ENCODE assay signal across 8 cellular contexts in the genomic region with DNA sequence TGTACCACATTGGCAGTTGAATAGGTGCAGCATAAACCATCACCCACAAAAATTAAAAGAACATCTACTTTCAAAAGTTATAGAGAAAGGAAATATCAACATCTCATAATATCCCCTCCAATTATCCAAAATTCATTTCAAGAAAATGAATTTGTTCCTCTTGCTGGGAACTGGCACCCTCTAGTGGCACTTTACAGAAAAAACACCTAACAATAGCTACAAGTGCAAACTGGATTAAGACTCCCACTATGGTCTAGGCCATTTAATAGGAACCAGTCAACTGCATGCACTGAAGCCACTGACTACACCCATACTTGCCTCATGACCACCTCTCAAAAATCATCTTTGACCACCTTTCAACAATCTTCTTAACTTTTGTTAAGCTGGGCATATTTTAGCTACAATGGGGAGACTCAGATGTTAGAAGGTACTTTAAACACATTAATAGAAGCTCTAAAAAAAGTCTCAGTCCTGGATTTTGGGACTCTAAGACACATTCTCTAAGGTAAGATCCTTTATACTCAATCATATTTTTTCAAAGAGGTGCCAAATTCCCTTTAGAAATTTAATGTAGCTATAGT. TPM values are rescaled to one million over a fixed set of nuclear protein-coding genes. Genes with fewer than 3 reads are reported as not detected.
DNase-seq lines count a peak whose midpoint lies in the region; ATAC-seq and TF ChIP-seq lines count a peak whose summit lies in the region.

No MANE protein-coding gene starts in this region.

- peaks cover 0 to 4% (median 0%) of the 10 kb centered on the region in 4 donors for H3K4me1 ChIP-seq in Peyer's patch
- H3K4me1 ChIP-seq in right lobe of liver, result no peaks in the 10 kb centered on the region

- H3K9me3 ChIP-seq in Peyer's patch, result no peaks in the 10 kb centered on the region
- H3K9me3 ChIP-seq in right lobe of liver, result no peaks in the 10 kb centered on the region

- peak; percentile 52 to 82 (median 74) for TF ChIP-seq CTCF in Peyer's patch (IDR thresholded peaks at IDR 0.05)
- TF ChIP-seq CTCF in chondrocyte (IDR thresholded peaks at IDR 0.05), result peak; percentile 98
- TF ChIP-seq CTCF in right lobe of liver (IDR thresholded peaks at IDR 0.05), result peak; percentile 61 to 84 (median 80)

- H3K4me3 ChIP-seq in Peyer's patch (no peak overlapping the region), right lobe of liver (no peak overlapping the region)

- intact Hi-C loops in right lobe of liver (cut with DNase I), result no loop called here

- H3K27me3 Mint-ChIP-seq in activated T-cell treated with anti-CD3 and anti-CD28 coated beads, Interleukin-2, amount 50 U/mL, for 72 hours (ENCODE audit: low read depth), result no peaks in the 10 kb centered on the region
- no peaks in the 10 kb centered on the region for H3K27me3 Mint-ChIP-seq in chondrocyte (ENCODE audit: low read depth)

- H3K4me3 Mint-ChIP-seq in activated T-cell treated with anti-CD3 and anti-CD28 coated beads, Interleukin-2, amount 50 U/mL, for 72 hours, result no peak overlapping the region
- no peak overlapping the region for H3K4me3 Mint-ChIP-seq in chondrocyte (ENCODE audit: unreplicated experiment)

- H3K36me3 Mint-ChIP-seq in activated T-cell treated with anti-CD3 and anti-CD28 coated beads, Interleukin-2, amount 50 U/mL, for 72 hours (ENCODE audit: insufficient read depth in 2 of 2), result peaks cover 9 to 21% of the 10 kb centered on the region in 2 donors
- peaks cover 27% of the 10 kb centered on the region for H3K36me3 Mint-ChIP-seq in chondrocyte (ENCODE audit: low read depth)

- peak overlapping the region; percentile 67 for H3K27ac Mint-ChIP-seq in activated T-cell treated with anti-CD3 and anti-CD28 coated beads, Interleukin-2, amount 50 U/mL, for 72 hours
- peak overlapping the region; percentile 52 for H3K27ac Mint-ChIP-seq in chondrocyte (ENCODE audit: unreplicated experiment)

- peak; percentile 21 to 29 for DNase-seq in activated T-cell treated with anti-CD3 and anti-CD28 coated beads, Interleukin-2, amount 50 U/mL, for 72 hours
- DNase-seq in activated T-cell treated with anti-CD3 and anti-CD28 coated beads for 4 hours, result no peak
- DNase-seq in Peyer's patch, result no peak
- DNase-seq in chondrocyte (ENCODE audit: low spot score), result no peak
- no peak for DNase-seq in right lobe of liver

- H3K27ac ChIP-seq in Peyer's patch (no peak overlapping the region), right lobe of liver (no peak overlapping the region)

- H3K27me3 ChIP-seq in Peyer's patch, result no peaks in the 10 kb centered on the region
- no peaks in the 10 kb centered on the region for H3K27me3 ChIP-seq in right lobe of liver

- TF ChIP-seq POLR2A in Peyer's patch (IDR thresholded peaks at IDR 0.05), result no peak
- no peak for TF ChIP-seq POLR2A in right lobe of liver (IDR thresholded peaks at IDR 0.05)

- peaks cover 0 to 94% (median 0%) of the 10 kb centered on the region in 3 donors for H3K36me3 ChIP-seq in Peyer's patch
- peaks cover 0 to 83% (median 19%) of the 10 kb centered on the region in 4 donors for H3K36me3 ChIP-seq in right lobe of liver

- H3K9me3 Mint-ChIP-seq in activated T-cell treated with anti-CD3 and anti-CD28 coated beads, Interleukin-2, amount 50 U/mL, for 72 hours, result no peaks in the 10 kb centered on the region
- no peaks in the 10 kb centered on the region for H3K9me3 Mint-ChIP-seq in chondrocyte (ENCODE audit: low read depth)

- peak in 1 of 2 donors; percentile 42 for ATAC-seq in activated T-cell treated with anti-CD3 and anti-CD28 coated beads, Interleukin-2, amount 50 U/mL, for 72 hours (replicated peaks in 1 of 2)
- ATAC-seq in HG03565 (IDR thresholded peaks at IDR 0.05; ENCODE audit: unreplicated experiment) (peak; percentile 47), right lobe of liver (peak; percentile 74 to 81 (median 78)), HG03457 (IDR thresholded peaks at IDR 0.05; ENCODE audit: unreplicated experiment) (no peak), GM21717 (IDR thresholded peaks at IDR 0.05; ENCODE audit: unreplicated experiment) (no peak)

- peaks cover 15% of the 10 kb centered on the region for H3K4me1 Mint-ChIP-seq in activated T-cell treated with anti-CD3 and anti-CD28 coated beads, Interleukin-2, amount 50 U/mL, for 72 hours (ENCODE audit: low read depth)
- peaks cover 16% of the 10 kb centered on the region for H3K4me1 Mint-ChIP-seq in chondrocyte (ENCODE audit: low read depth)

RNA-seq across cellular contexts. Expression of a gene that starts 17.3 kb away (rescaled TPM):
- 10 to 100 TPM; 10.1 to 12.2 TPM for total RNA-seq in activated T-cell treated with anti-CD3 and anti-CD28 coated beads, Interleukin-2, amount 50 U/mL, for 72 hours
- total RNA-seq in Peyer's patch, result 10 to 100 TPM in 3 of 4 donors, 1 to 10 TPM in 1; 6.6 to 25.1 (median 18.4) TPM
- total RNA-seq in chondrocyte, result 14.4 to 16.0 TPM (median 15.2 TPM) in 3 replicates
- 1 to 10 TPM; 4.9 to 7.4 (median 6.7) TPM for total RNA-seq in right lobe of liver

Comparison
In these comparisons a context has a peak if more than half of its experiments do, and no peak if none do; other contexts are left out.
1. DNase-seq: peak in activated T-cell treated with anti-CD3 and anti-CD28 coated beads, Interleukin-2, amount 50 U/mL, for 72 hours (2 of 2); none in activated T-cell treated with anti-CD3 and anti-CD28 coated beads for 4 hours (single experiment), Peyer's patch (0 of 3), chondrocyte (single experiment) and right lobe of liver (0 of 3).
2. ATAC-seq: peak in HG03565 (single experiment) and right lobe of liver (4 of 4); none in HG03457 (single experiment) and GM21717 (single experiment).
3. Peak in every context shown above with its lines, with median percentiles within 50 percentile points of each other: CTCF ChIP-seq.